ENCODE assay signal across 1 cellular context in genomic region chr15:44229301-44229700, GRCh38. TPM values are rescaled to one million over a fixed set of nuclear protein-coding genes. Genes with fewer than 3 reads are reported as not detected.
"Had no signal": no experiment of that assay in that cellular context is flagged by ENCODE, and none has a peak within 500 bp of the region (broad histone marks: within the 10 kb centered on the region; RNA-seq: fewer than 3 reads in every experiment).

No MANE protein-coding gene starts in this region.

RNA-seq across cellular contexts. Expression of gene FRMD5, which starts 34.2 kb away (rescaled TPM):
- total RNA-seq: G401 had no signal
